Comparison of ENCODE assay signal across 12 cellular contexts in the genomic region with DNA sequence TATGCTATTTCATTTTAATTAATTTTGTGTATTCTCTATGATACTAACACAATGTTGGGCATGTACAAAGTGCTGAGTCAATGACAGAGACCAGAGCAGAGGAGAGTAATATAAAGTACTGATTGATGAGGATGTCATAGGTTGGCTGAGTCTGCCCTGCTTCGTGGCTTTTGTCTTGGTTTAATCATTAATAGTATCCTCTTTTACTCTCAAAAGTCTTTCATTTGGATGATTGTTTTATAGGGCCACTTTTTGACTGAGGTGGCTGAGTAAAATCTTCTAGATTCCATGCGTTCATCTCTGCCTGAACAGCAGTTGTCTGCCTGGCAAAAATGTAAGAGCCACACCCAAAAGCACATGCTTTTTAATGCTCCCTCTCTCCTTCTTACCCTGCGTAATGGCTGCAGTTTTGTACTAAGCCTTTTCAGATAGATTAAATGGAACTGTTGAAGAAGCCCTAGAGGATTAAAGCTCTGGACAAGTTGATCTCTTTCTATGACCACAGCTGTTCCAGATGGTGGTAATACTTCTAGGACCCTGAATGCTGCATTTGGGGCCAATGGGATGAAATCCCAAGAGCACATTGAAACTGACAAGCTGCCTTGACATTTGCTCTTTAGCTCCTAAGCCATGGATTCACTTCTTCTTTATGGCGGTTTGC. TPM values are rescaled to one million over a fixed set of nuclear protein-coding genes. Genes with fewer than 3 reads are reported as not detected.
A peak's percentile ranks its signal among the peaks of the same experiment; 100 is the strongest.
DNase-seq lines count a peak whose midpoint lies in the region; ATAC-seq and TF ChIP-seq lines count a peak whose summit lies in the region.
"Had no signal": no experiment of that assay in that cellular context is flagged by ENCODE, and none has a peak within 500 bp of the region (broad histone marks: within the 10 kb centered on the region; RNA-seq: fewer than 3 reads in every experiment).

No MANE protein-coding gene starts in this region.

- H3K27me3 ChIP-seq in colonic mucosa (no peaks in the 10 kb centered on the region), suprapubic skin (no peaks in the 10 kb centered on the region)
- H3K27me3 ChIP-seq: cardiac muscle cell had no signal

- H3K4me1 ChIP-seq in colonic mucosa = peaks cover 16% of the 10 kb centered on the region
- peaks cover 14% of the 10 kb centered on the region for H3K4me1 ChIP-seq in suprapubic skin

- no peak for TF ChIP-seq POLR2A in suprapubic skin (IDR thresholded peaks at IDR 0.05)

- H3K27ac ChIP-seq in colonic mucosa (peak overlapping the region; percentile 26), suprapubic skin (peak overlapping the region; percentile 75)
- H3K27ac ChIP-seq: cardiac muscle cell had no signal

- H3K36me3 ChIP-seq in colonic mucosa (no peaks in the 10 kb centered on the region), suprapubic skin (no peaks in the 10 kb centered on the region)
- H3K36me3 ChIP-seq: cardiac muscle cell had no signal

- H3K4me3 ChIP-seq in colonic mucosa (no peak overlapping the region), suprapubic skin (no peak overlapping the region)
- H3K4me3 ChIP-seq: cardiac muscle cell had no signal

- TF ChIP-seq EP300 in suprapubic skin (IDR thresholded peaks at IDR 0.05) = no peak

- ATAC-seq in HG02970 (IDR thresholded peaks at IDR 0.05; ENCODE audit: low FRiP score, unreplicated experiment) (no peak), GM21529 (IDR thresholded peaks at IDR 0.05; ENCODE audit: unreplicated experiment) (no peak)
- ATAC-seq: CD8-positive, alpha-beta T cell had no signal

- H3K9me3 ChIP-seq in colonic mucosa (no peaks in the 10 kb centered on the region), suprapubic skin (no peaks in the 10 kb centered on the region)

- peak overlapping the region in 1 of 2 donors; percentile 57 for H3K9ac ChIP-seq in colonic mucosa (ENCODE audit: low read depth in 2 of 2, low read length in 2 of 2)

- DNase-seq in MV-4-11 (lab: John Stamatoyannopoulos, UW) (peak; percentile 86), colonic mucosa (no peak), kidney glomerular epithelial cell (lab: John Stamatoyannopoulos, UW) (peak; percentile 76), suprapubic skin (ENCODE audit: low spot score in 2 of 2) (no peak), ureter (ENCODE audit: low spot score) (no peak)
- DNase-seq: activated naive CD4-positive, alpha-beta T cell treated with anti-CD3 and anti-CD28 coated beads, Interleukin-2, amount 10 ng/mL, durations not matched to agents 7 days and 5 days; CD8-positive, alpha-beta T cell; NCI-H1694 treated with DMSO at 0.1 percent for 48 hours; SIG-M5 had no signal

- 38% methylated on average over 4 of the region's 4 CpGs for WGBS in suprapubic skin

- TF ChIP-seq CTCF in colonic mucosa (IDR thresholded peaks at IDR 0.05) (no peak), suprapubic skin (IDR thresholded peaks at IDR 0.05) (no peak)

- intact Hi-C loops in colonic mucosa (cut with DNase I) = no loop called here

RNA-seq across cellular contexts. Expression of a gene that starts 59.8 kb away (rescaled TPM):
- total RNA-seq in colonic mucosa (10 to 100 TPM; 59.0 to 83.3 TPM), suprapubic skin (1 to 10 TPM; 2.4 to 6.3 (median 3.9) TPM), ureter (10.6 TPM)

Comparison
In these comparisons a context has a peak if more than half of its experiments do, and no peak if none do; other contexts are left out.
1. DNase-seq: peak in MV-4-11 (single experiment) and kidney glomerular epithelial cell (single experiment); none in colonic mucosa (single experiment), suprapubic skin (0 of 2) and ureter (single experiment).